In the genomic region with DNA sequence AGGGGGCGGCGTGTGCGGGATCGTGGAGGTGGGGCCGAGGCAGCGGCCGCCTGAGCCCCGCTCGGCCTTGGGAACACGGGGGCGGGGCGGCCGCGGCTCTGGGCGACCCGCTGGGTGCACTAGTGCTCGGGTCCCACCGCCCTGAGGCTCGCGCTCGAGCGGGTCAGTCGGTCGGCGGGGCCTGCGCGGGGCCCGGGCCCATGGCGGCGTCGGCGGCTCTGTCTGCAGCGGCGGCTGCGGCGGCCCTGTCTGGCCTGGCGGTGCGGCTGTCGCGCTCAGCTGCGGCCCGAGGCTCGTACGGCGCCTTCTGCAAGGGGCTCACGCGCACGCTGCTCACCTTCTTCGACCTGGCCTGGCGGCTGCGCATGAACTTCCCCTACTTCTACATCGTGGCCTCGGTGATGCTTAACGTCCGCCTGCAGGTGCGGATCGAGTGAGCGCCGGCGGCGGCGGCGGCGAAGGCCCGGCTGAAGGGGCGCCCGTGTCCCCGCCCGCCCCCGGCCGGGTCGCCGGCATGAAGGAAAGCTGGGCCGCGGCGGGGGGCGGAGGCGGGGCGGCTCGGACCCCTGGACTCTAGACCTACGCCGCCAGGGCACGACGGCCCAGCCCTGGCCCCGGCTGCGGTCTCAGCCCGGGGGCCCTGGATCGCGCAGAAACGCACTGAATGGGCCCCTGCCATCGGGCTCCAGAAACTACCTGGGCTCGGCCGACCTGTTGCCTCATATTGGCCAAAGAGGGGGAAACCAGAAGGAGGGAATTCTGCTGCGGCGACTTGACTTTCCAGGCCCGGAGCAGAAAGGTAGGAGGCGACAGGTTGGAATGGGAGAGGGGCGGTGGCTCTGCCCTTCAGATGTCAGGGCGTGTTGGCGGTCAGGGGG, we compare ENCODE assay signal across 8 cellular contexts. TPM values are rescaled to one million over a fixed set of nuclear protein-coding genes. Genes with fewer than 3 reads are reported as not detected.
DNase-seq lines count a peak whose midpoint lies in the region; ATAC-seq, FAIRE-seq and TF ChIP-seq lines count a peak whose summit lies in the region.

A gene (plus strand): TSS at position 13 of the 878 bp plus-strand sequence. CDS start 188 bp downstream, at position 201.

- H3K27me3 ChIP-seq in liver (ENCODE audit: control insufficient read depth in 4 of 4, insufficient read depth in 4 of 4, low read length in 3 of 4) (no peaks in the 10 kb centered on the region), HepG2 (ENCODE audit: control insufficient read depth in 1 of 2, insufficient read depth in 2 of 2, low read length in 2 of 2) (no peaks in the 10 kb centered on the region), upper lobe of left lung (no peaks in the 10 kb centered on the region)

- H3K36me3 Mint-ChIP-seq in activated naive CD4-positive, alpha-beta T cell treated with anti-CD3 and anti-CD28 coated beads, Interleukin-2, amount 50 U/mL, for 72 hours, result no peaks in the 10 kb centered on the region

- no peaks in the 10 kb centered on the region for H4K20me1 ChIP-seq in HepG2 (ENCODE audit: insufficient read depth, low read length)

- POLR2A ChIA-PET in HepG2 (lab: Yijun Ruan, JAX), result no interaction called here

- peak within 1 kb of the TSS in 2 of 3 donors; percentile 12 to 58 for H3K4me3 ChIP-seq in liver (ENCODE audit: low read depth in 1 of 3, low read length in 3 of 3)
- no peak within 1 kb of the TSS for H3K4me3 ChIP-seq in HepG2 (replicated peaks in 1 of 3; ENCODE audit: insufficient read depth in 1 of 3, low read depth in 2 of 3, low read length in 3 of 3)
- H3K4me3 ChIP-seq in lower leg skin (ENCODE audit: low read depth, poor library complexity, severe bottlenecking), result peak within 1 kb of the TSS; percentile 9
- peak within 1 kb of the TSS; percentile 28 to 65 (median 61) for H3K4me3 ChIP-seq in upper lobe of left lung

- H3K9me3 ChIP-seq in liver (ENCODE audit: control insufficient read depth in 4 of 4, low read length in 3 of 4) (no peaks in the 10 kb centered on the region), HepG2 (ENCODE audit: low read length) (no peaks in the 10 kb centered on the region), upper lobe of left lung (no peaks in the 10 kb centered on the region)

- no peak for ATAC-seq in HepG2
- ATAC-seq in HG03159 (IDR thresholded peaks at IDR 0.05; ENCODE audit: unreplicated experiment), result peak; percentile 46
- peak; percentile 74 to 77 for ATAC-seq in activated naive CD4-positive, alpha-beta T cell treated with anti-CD3 and anti-CD28 coated beads, Interleukin-2, amount 50 U/mL, for 72 hours
- no peak for ATAC-seq in upper lobe of left lung (ENCODE audit: low FRiP score in 2 of 2)

- no peak within 1 kb of the TSS for H3K4me2 ChIP-seq in HepG2 (ENCODE audit: low read depth, low read length)

- no peak within 1 kb of the TSS for H3K27ac Mint-ChIP-seq in activated naive CD4-positive, alpha-beta T cell treated with anti-CD3 and anti-CD28 coated beads, Interleukin-2, amount 50 U/mL, for 72 hours

- in situ Hi-C loops in HepG2 (cut with HindIII; ENCODE audit: extremely low pct_ligation_motif_present, low pct_unique_long_range_greater_than_20kb), result no loop called here

- no peak for FAIRE-seq in HepG2 (lab: Jason Lieb, UNC)

- no peak within 1 kb of the TSS for H3K9ac ChIP-seq in liver (ENCODE audit: low read depth in 1 of 2, low read length in 2 of 2)
- H3K9ac ChIP-seq in HepG2 (ENCODE audit: insufficient read depth, low read depth, low read length), result no peak within 1 kb of the TSS

- H3K36me3 ChIP-seq in liver (ENCODE audit: control insufficient read depth in 4 of 4, insufficient read depth in 3 of 4, low read depth in 1 of 4, low read length in 3 of 4) (no peaks in the 10 kb centered on the region), HepG2 (replicated peaks in 1 of 2; ENCODE audit: control insufficient read depth in 1 of 2, insufficient read depth in 2 of 2, low read length in 2 of 2) (no peaks in the 10 kb centered on the region), upper lobe of left lung (no peaks in the 10 kb centered on the region)

- H3K79me2 ChIP-seq in HepG2 (ENCODE audit: insufficient read depth, low read length), result no peaks in the 10 kb centered on the region

- H3K9me3 Mint-ChIP-seq in activated naive CD4-positive, alpha-beta T cell treated with anti-CD3 and anti-CD28 coated beads, Interleukin-2, amount 50 U/mL, for 72 hours, result no peaks in the 10 kb centered on the region

- H3K4me1 ChIP-seq in liver (ENCODE audit: control insufficient read depth in 4 of 4, insufficient read depth in 4 of 4, low read length in 3 of 4) (peaks cover 0 to 3% (median 1%) of the 10 kb centered on the region in 4 donors), HepG2 (ENCODE audit: insufficient read depth, low read length) (no peaks in the 10 kb centered on the region), upper lobe of left lung (peaks cover 0 to 2% (median 0%) of the 10 kb centered on the region in 4 donors)

- no TSS peak for BruUV-seq in HepG2 (replicated peaks; lab: Mats Ljungman, UMichigan)

- H3K27ac ChIP-seq in liver (ENCODE audit: low read depth in 1 of 2, low read length in 2 of 2), result no peak within 1 kb of the TSS
- H3K27ac ChIP-seq in HepG2 (ENCODE audit: extremely low read length, insufficient read depth, low read length), result no peak within 1 kb of the TSS
- H3K27ac ChIP-seq in upper lobe of left lung, result peak within 1 kb of the TSS in 1 of 4 donors; percentile 69

- TF ChIP-seq POLR2A in HepG2 (IDR thresholded peaks at IDR 0.05; ENCODE audit: insufficient read depth in 1 of 2, low read depth in 2 of 2, low read length in 2 of 2) (no peak), lower leg skin (IDR thresholded peaks at IDR 0.05) (no peak), upper lobe of left lung (IDR thresholded peaks at IDR 0.05) (no peak)

- TF ChIP-seq RAD21 in liver (IDR thresholded peaks at IDR 0.05) (no peak), HepG2 (CRISPR knock-in tag; IDR thresholded peaks at IDR 0.05) (no peak)

- intact Hi-C loops in HepG2 (cut with micrococcal nuclease; ENCODE audit: unreplicated experiment), result no loop called here
- intact Hi-C loops in lower leg skin (cut with DNase I; ENCODE audit: low total_unique reads), result no loop called here

- 8% methylated on average over 99 of the region's 100 CpGs for WGBS in liver
- 92% methylated on average over 16 of the region's 100 CpGs for WGBS in HepG2 (ENCODE audit: low lambda C conversion rate)
- 13 to 53% methylated on average over 8 to 99 of the region's 100 CpGs for WGBS in lower leg skin, 2 donors
- 51 to 56% methylated on average over 5 to 32 of the region's 100 CpGs for WGBS in upper lobe of left lung, 2 donors

- no peak for TF ChIP-seq CTCF in liver (IDR thresholded peaks at IDR 0.05; ENCODE audit: low read depth, low read length, missing input control)
- TF ChIP-seq CTCF in HepG2 (CRISPR knock-in tag; IDR thresholded peaks at IDR 0.05), result no peak
- TF ChIP-seq CTCF in lower leg skin (IDR thresholded peaks at IDR 0.05), result no peak
- TF ChIP-seq CTCF in upper lobe of left lung (IDR thresholded peaks at IDR 0.05), result no peak

- no peak within 1 kb of the TSS for H2AFZ ChIP-seq in HepG2 (ENCODE audit: low read length)

- CTCF ChIA-PET in HepG2 (lab: Yijun Ruan, JAX; ENCODE audit: low intra/inter-chr PET ratio, low total read pairs), result no interaction called here

- TF ChIP-seq EP300 in HepG2 (IDR thresholded peaks at IDR 0.05; ENCODE audit: low read depth in 2 of 2, low read length in 2 of 2) (no peak), HepG2 (CRISPR knock-in tag; IDR thresholded peaks at IDR 0.05; ENCODE audit: borderline replicate concordance) (no peak), upper lobe of left lung (IDR thresholded peaks at IDR 0.05) (no peak)

- DNase-seq in HepG2 (ENCODE audit: low spot score) (no peak), lower leg skin (ENCODE audit: low spot score in 2 of 2) (peak in 1 of 2 donors; percentile 81), upper lobe of left lung (peak in 1 of 2 donors; percentile 82), COR-L47 (lab: John Stamatoyannopoulos, UW) (no peak)
- DNase-seq in activated naive CD4-positive, alpha-beta T cell treated with anti-CD3 and anti-CD28 coated beads, Interleukin-2, amount 50 U/mL, for 72 hours (ENCODE audit: low spot score in 2 of 2), result peak in 1 of 2 donors; percentile 4
- DNase-seq in stimulated activated CD4-positive, alpha-beta T cell treated with anti-CD3 and anti-CD28 coated beads, Interleukin-12 subunit alpha, Interleukin-12 subunit beta, amount 100 ng/mL, for 4 hours, result no peak

TF ChIP-seq in liver, 16 proteins besides CTCF, POLR2A, EP300 and RAD21 (continues in another document):
- TF ChIP-seq YY1 (IDR thresholded peaks at IDR 0.05) (no peak), GABPA (IDR thresholded peaks at IDR 0.05 in 1 of 2, conservative IDR thresholded peaks at IDR 0.05 in 1 of 2) (no peak)

TF ChIP-seq in HepG2, 621 proteins besides CTCF, POLR2A, EP300 and RAD21 (continues in another document):
- TF ChIP-seq NBN (conservative IDR thresholded peaks at IDR 0.05) (no peak), RARA (CRISPR knock-in tag; IDR thresholded peaks at IDR 0.05) (no peak), KDM4B (CRISPR knock-in tag; IDR thresholded peaks at IDR 0.05) (no peak)

RNA-seq across cellular contexts. Expression of the gene that starts here (rescaled TPM):
- total RNA-seq in liver (under 1 TPM; 0.17 to 0.98 TPM), HepG2 (2016; rRNA removed; fragmentation: Illumina TruSeq; extraction: Trizol) (not detected in 2 replicates), lower leg skin (1 to 10 TPM; 1.3 to 2.6 (median 1.9) TPM), upper lobe of left lung (1 to 10 TPM in 5 of 6 donors, under 1 TPM in 1; 0.98 to 4.3 (median 2.0) TPM)
- polyA plus RNA-seq in liver (under 1 TPM; 0.07 to 0.09 TPM), HepG2 (2011; rRNA removed) (not detected in 2 replicates)
- not detected in 2 replicates for total RNA-seq in HepG2 (2016; cell fraction: cytosol; rRNA removed; fragmentation: Illumina TruSeq; extraction: Trizol; ENCODE audit: low read depth)
- not detected in 2 replicates for total RNA-seq in HepG2 (2016; cell fraction: insoluble cytoplasmic fraction; rRNA removed; fragmentation: Illumina TruSeq; extraction: Trizol)
- not detected in 2 replicates for total RNA-seq in HepG2 (2016; cell fraction: membrane; rRNA removed; fragmentation: Illumina TruSeq; extraction: Trizol)
- not detected in 2 replicates for total RNA-seq in HepG2 (2016; cell fraction: nucleus; rRNA removed; fragmentation: Illumina TruSeq; extraction: Trizol)
- not detected in 2 replicates for polyA plus RNA-seq in HepG2 (2011; cell fraction: cytosol; rRNA removed)
- polyA plus RNA-seq in HepG2 (2011; cell fraction: nucleus; rRNA removed), result not detected in 2 replicates
- polyA plus RNA-seq in HepG2 (2012), result not detected in 2 replicates
- not detected in 2 replicates for polyA plus RNA-seq in HepG2 (2016; cell fraction: cytosol; fragmentation: Illumina TruSeq; extraction: Trizol; ENCODE audit: low read depth)
- polyA plus RNA-seq in HepG2 (2016; cell fraction: insoluble cytoplasmic fraction; fragmentation: Illumina TruSeq; extraction: Trizol; ENCODE audit: low read depth), result not detected in 2 replicates
- not detected in 2 replicates for polyA plus RNA-seq in HepG2 (2016; cell fraction: membrane; fragmentation: Illumina TruSeq; extraction: Trizol; ENCODE audit: low read depth)
- not detected in 2 replicates for polyA plus RNA-seq in HepG2 (2016; cell fraction: nucleus; fragmentation: Illumina TruSeq; extraction: Trizol; ENCODE audit: insufficient read depth, low read depth)
- 0.02 TPM in 1 of 2 replicates, not detected in the other for polyA minus RNA-seq in HepG2 (2011; rRNA and poly(A)+ RNA removed; ENCODE audit: low replicate concordance)
- polyA minus RNA-seq in HepG2 (2011; cell fraction: cytosol; rRNA and poly(A)+ RNA removed), result not detected in 2 replicates
- not detected in 2 replicates for polyA minus RNA-seq in HepG2 (2011; cell fraction: nucleus; rRNA and poly(A)+ RNA removed)
- total RNA-seq in activated naive CD4-positive, alpha-beta T cell treated with anti-CD3 and anti-CD28 coated beads, Interleukin-2, amount 50 U/mL, for 72 hours, result under 1 TPM; 0.18 to 0.54 TPM

Comparison
In these comparisons a context has a peak if more than half of its experiments do, and no peak if none do; other contexts are left out.
1. H3K4me3 ChIP-seq: peak in liver (2 of 3), lower leg skin (single experiment) and upper lobe of left lung (4 of 4); none in HepG2 (0 of 3).
2. Peak in ATAC-seq in activated naive CD4-positive, alpha-beta T cell treated with anti-CD3 and anti-CD28 coated beads, Interleukin-2, amount 50 U/mL, for 72 hours; RNA of the gene not detected or under 1 TPM.